Comparison of ENCODE assay signal across 14 cellular contexts in genomic region chr7:47518827-47519226, GRCh38.
DNase-seq lines count a peak whose midpoint lies in the region; ATAC-seq, FAIRE-seq and TF ChIP-seq lines count a peak whose summit lies in the region.
"Had no signal": no experiment of that assay in that cellular context is flagged by ENCODE, and none has a peak within 500 bp of the region (broad histone marks: within the 10 kb centered on the region; RNA-seq: fewer than 3 reads in every experiment).

No MANE protein-coding gene starts in this region.

- no peak overlapping the region for H2AFZ ChIP-seq in astrocyte (ENCODE audit: low read depth, low read length)
- no peak overlapping the region for H2AFZ ChIP-seq in HepG2 (ENCODE audit: low read length)
- H2AFZ ChIP-seq in smooth muscle cell (ENCODE audit: low read depth) = no peak overlapping the region

- H3K4me1 Mint-ChIP-seq in astrocyte (ENCODE audit: low read depth, unreplicated experiment) = peaks cover 32% of the 10 kb centered on the region
- peaks cover 8% of the 10 kb centered on the region for H3K4me1 Mint-ChIP-seq in Calu3 (ENCODE audit: low read depth, unreplicated experiment)

- H3K4me3 Mint-ChIP-seq in astrocyte (ENCODE audit: unreplicated experiment) = no peak overlapping the region
- no peak overlapping the region for H3K4me3 Mint-ChIP-seq in Calu3 (ENCODE audit: low read depth, unreplicated experiment)
- H3K4me3 Mint-ChIP-seq: activated naive CD4-positive, alpha-beta T cell treated with anti-CD3 and anti-CD28 coated beads for 36 hours; memory B cell had no signal

- H3K9ac ChIP-seq in astrocyte (ENCODE audit: low read length) (no peak overlapping the region), HepG2 (ENCODE audit: insufficient read depth, low read depth, low read length) (no peak overlapping the region), smooth muscle cell (ENCODE audit: low read depth) (peak overlapping the region; percentile 63)
- H3K9ac ChIP-seq: BLaER1 had no signal

- H4K20me1 ChIP-seq in astrocyte (ENCODE audit: insufficient read depth, low read length) (peaks cover 45% of the 10 kb centered on the region), HepG2 (ENCODE audit: insufficient read depth, low read length) (peaks cover 59% of the 10 kb centered on the region), smooth muscle cell (ENCODE audit: low read depth) (no peaks in the 10 kb centered on the region)

- peak; percentile 90 for ATAC-seq in HepG2
- no peak for ATAC-seq in GM18873 (IDR thresholded peaks at IDR 0.05; ENCODE audit: low FRiP score, unreplicated experiment)
- ATAC-seq: SK-N-SH treated with all-trans-retinoic acid at 6 μM for 48 hours had no signal

- TF ChIP-seq POLR2A in HepG2 (IDR thresholded peaks at IDR 0.05; ENCODE audit: insufficient read depth in 1 of 2, low read depth in 2 of 2, low read length in 2 of 2) = no peak

- TF ChIP-seq EP300 in HepG2 (IDR thresholded peaks at IDR 0.05; ENCODE audit: low read depth in 2 of 2, low read length in 2 of 2) = peak in 1 of 2 experiments; percentile 58; a peak in 1 of 4 replicates
- no peak for TF ChIP-seq EP300 in HepG2 (CRISPR knock-in tag; IDR thresholded peaks at IDR 0.05; ENCODE audit: borderline replicate concordance)

- H3K4me2 ChIP-seq in astrocyte (ENCODE audit: low read length) (peak overlapping the region; percentile 4), HepG2 (ENCODE audit: low read depth, low read length) (peak overlapping the region; percentile 22; the same call in 1 of the 2 replicates), smooth muscle cell (peak overlapping the region; percentile 57)
- H3K4me2 ChIP-seq: BLaER1 had no signal

- POLR2A ChIA-PET in HepG2 (lab: Yijun Ruan, JAX) = interaction anchor here (0.8 to 1.7 kb wide), 9 partner anchors 16 to 268 kb away, joined by 3 to 10 read pairs (median 4); no protein-coding TSS in a partner anchor

- H3K4me1 ChIP-seq in astrocyte (ENCODE audit: insufficient read depth, low read length) (peaks cover 37% of the 10 kb centered on the region), HepG2 (ENCODE audit: insufficient read depth, low read length) (peaks cover 79% of the 10 kb centered on the region), smooth muscle cell (ENCODE audit: low read depth) (peaks cover 22% of the 10 kb centered on the region)

- peaks cover 23% of the 10 kb centered on the region for H3K36me3 Mint-ChIP-seq in astrocyte (ENCODE audit: low read depth, unreplicated experiment)
- H3K36me3 Mint-ChIP-seq in Calu3 (ENCODE audit: insufficient read depth, unreplicated experiment) = peaks cover 18% of the 10 kb centered on the region

- H3K9me3 ChIP-seq in astrocyte (ENCODE audit: insufficient read depth, low read depth, low read length) (no peaks in the 10 kb centered on the region), HepG2 (ENCODE audit: low read length) (no peaks in the 10 kb centered on the region), smooth muscle cell (replicated peaks; ENCODE audit: low read depth) (no peaks in the 10 kb centered on the region)
- H3K9me3 ChIP-seq: BLaER1 had no signal

- WGBS in HepG2 (ENCODE audit: low lambda C conversion rate) = 40% methylated on average over 7 of the region's 7 CpGs
- WGBS in smooth muscle cell (ENCODE audit: low lambda C conversion rate) = 50% methylated on average over 7 of the region's 7 CpGs

- CTCF ChIA-PET in HepG2 (lab: Yijun Ruan, JAX; ENCODE audit: low intra/inter-chr PET ratio, low total read pairs) (no interaction called here), Calu3 (lab: Charles Lee) (interaction anchor here (0.7 kb wide), 1 partner anchor 121 kb away, joined by 3 read pairs; no protein-coding TSS in a partner anchor)

- H3K27ac ChIP-seq in astrocyte (ENCODE audit: low read depth, low read length) = peak overlapping the region; percentile 37
- H3K27ac ChIP-seq in HepG2 (ENCODE audit: extremely low read length, insufficient read depth, low read length) = peak overlapping the region; percentile 51
- H3K27ac ChIP-seq in smooth muscle cell (ENCODE audit: low read depth) = peak overlapping the region; percentile 92
- H3K27ac ChIP-seq: BLaER1, epithelial cell of prostate had no signal

- BruUV-seq in HepG2 (replicated peaks; lab: Mats Ljungman, UMichigan) = no TSS peak
- no TSS peak for BruUV-seq in Calu3 (replicated peaks; lab: Mats Ljungman, UMichigan)

- H3K79me2 ChIP-seq in astrocyte (ENCODE audit: insufficient read depth, low read length) (peaks cover 69% of the 10 kb centered on the region), HepG2 (ENCODE audit: insufficient read depth, low read length) (peaks cover 93% of the 10 kb centered on the region), smooth muscle cell (ENCODE audit: low read depth) (peaks cover 60% of the 10 kb centered on the region)

- H3F3A ChIP-seq in smooth muscle cell (ENCODE audit: low read depth) = peaks cover 37% of the 10 kb centered on the region

- no peak for FAIRE-seq in astrocyte (lab: Jason Lieb, UNC)
- peak; percentile 84 for FAIRE-seq in HepG2 (lab: Jason Lieb, UNC)
- FAIRE-seq: GM12892 had no signal

- H3K4me3 ChIP-seq in astrocyte (ENCODE audit: insufficient read depth, low read depth, low read length) (no peak overlapping the region), HepG2 (replicated peaks in 1 of 3; ENCODE audit: insufficient read depth in 1 of 3, low read depth in 2 of 3, low read length in 3 of 3) (no peak overlapping the region), smooth muscle cell (no peak overlapping the region)
- H3K4me3 ChIP-seq: BLaER1 had no signal

- no peaks in the 10 kb centered on the region for H3K9me3 Mint-ChIP-seq in astrocyte (ENCODE audit: unreplicated experiment)
- H3K9me3 Mint-ChIP-seq in Calu3 (ENCODE audit: low read depth, unreplicated experiment) = no peaks in the 10 kb centered on the region
- H3K9me3 Mint-ChIP-seq: activated naive CD4-positive, alpha-beta T cell treated with anti-CD3 and anti-CD28 coated beads for 36 hours; memory B cell had no signal

- no peaks in the 10 kb centered on the region for H3K27me3 ChIP-seq in astrocyte (ENCODE audit: insufficient read depth, low read length)
- no peaks in the 10 kb centered on the region for H3K27me3 ChIP-seq in HepG2 (ENCODE audit: control insufficient read depth in 1 of 2, insufficient read depth in 2 of 2, low read length in 2 of 2)
- no peaks in the 10 kb centered on the region for H3K27me3 ChIP-seq in smooth muscle cell (ENCODE audit: low read depth)
- H3K27me3 ChIP-seq: BLaER1 had no signal

- intact Hi-C loops in HepG2 (cut with micrococcal nuclease; ENCODE audit: unreplicated experiment) = no loop called here
- intact Hi-C loops in Calu3 (cut with micrococcal nuclease; ENCODE audit: unreplicated experiment) = no loop called here

- H3K27me3 Mint-ChIP-seq in astrocyte (ENCODE audit: low read depth, unreplicated experiment) = no peaks in the 10 kb centered on the region
- no peaks in the 10 kb centered on the region for H3K27me3 Mint-ChIP-seq in Calu3 (ENCODE audit: unreplicated experiment)
- H3K27me3 Mint-ChIP-seq: memory B cell had no signal

- peak; percentile 37; the same call in 1 of the 2 replicates for TF ChIP-seq RAD21 in HepG2 (CRISPR knock-in tag; IDR thresholded peaks at IDR 0.05)

- H3K36me3 ChIP-seq in astrocyte (ENCODE audit: insufficient read depth, low read length) (no peaks in the 10 kb centered on the region), HepG2 (replicated peaks in 1 of 2; ENCODE audit: control insufficient read depth in 1 of 2, insufficient read depth in 2 of 2, low read length in 2 of 2) (peaks cover 14 to 61% of the 10 kb centered on the region in 2 experiments), smooth muscle cell (ENCODE audit: low read depth) (no peaks in the 10 kb centered on the region)

- in situ Hi-C loops in HepG2 (cut with HindIII; ENCODE audit: extremely low pct_ligation_motif_present, low pct_unique_long_range_greater_than_20kb) = no loop called here

- peak; percentile 66 for DNase-seq in HCEC 1CT
- peak; percentile 86 for DNase-seq in astrocyte (ENCODE audit: low read depth)
- peak; percentile 85 for DNase-seq in HepG2 (ENCODE audit: low spot score)
- DNase-seq in smooth muscle cell (lab: John Stamatoyannopoulos, UW; ENCODE audit: unreplicated experiment) = no peak
- no peak for DNase-seq in activated CD8-positive, alpha-beta memory T cell treated with anti-CD3 and anti-CD28 coated beads, Interleukin-2, amount 50 U/mL, for 4 hours
- no peak for DNase-seq in NK-92 treated with Interleukin-12 subunit alpha and Interleukin-12 subunit beta, amount 100 ng/mL, for 24 hours (lab: John Stamatoyannopoulos, UW)
- no peak for DNase-seq in Calu3
- DNase-seq: activated naive CD4-positive, alpha-beta T cell treated with anti-CD3 and anti-CD28 coated beads for 36 hours had no signal

- TF ChIP-seq CTCF in astrocyte (IDR thresholded peaks at IDR 0.05; ENCODE audit: insufficient read depth, low read depth, low read length) (no peak), HepG2 (CRISPR knock-in tag; IDR thresholded peaks at IDR 0.05) (0 out of 2 replicates have a peak, but pooled peaks have one; percentile 14), smooth muscle cell (IDR thresholded peaks at IDR 0.05; ENCODE audit: borderline replicate concordance, insufficient read depth, poor library complexity, severe bottlenecking) (no peak), Calu3 (IDR thresholded peaks at IDR 0.05; ENCODE audit: unreplicated experiment) (no peak)

- H3K27ac Mint-ChIP-seq in astrocyte (ENCODE audit: unreplicated experiment) = peak overlapping the region; percentile 51
- H3K27ac Mint-ChIP-seq in Calu3 (ENCODE audit: unreplicated experiment) = no peak overlapping the region
- H3K27ac Mint-ChIP-seq: activated naive CD4-positive, alpha-beta T cell treated with anti-CD3 and anti-CD28 coated beads for 36 hours; memory B cell had no signal

TF ChIP-seq in HepG2, 621 proteins besides CTCF, POLR2A, EP300 and RAD21 (continues in another document):
- TF ChIP-seq TRIM24 (CRISPR knock-in tag; IDR thresholded peaks at IDR 0.05) (no peak), NR2C2 (CRISPR knock-in tag; IDR thresholded peaks at IDR 0.05; ENCODE audit: borderline replicate concordance) (0 out of 2 replicates have a peak, but pooled peaks have one; percentile 40)

Comparison
In these comparisons a context has a peak if more than half of its experiments do, and no peak if none do; other contexts are left out.
1. DNase-seq: peak in HCEC 1CT (single experiment), astrocyte (single experiment) and HepG2 (single experiment); none in smooth muscle cell (single experiment), activated CD8-positive, alpha-beta memory T cell treated with anti-CD3 and anti-CD28 coated beads, Interleukin-2, amount 50 U/mL, for 4 hours (single experiment), NK-92 treated with Interleukin-12 subunit alpha and Interleukin-12 subunit beta, amount 100 ng/mL, for 24 hours (single experiment) and Calu3 (single experiment).
2. H3K27ac ChIP-seq: peak in every context shown above with its lines; median percentile 92 in smooth muscle cell; 51 in HepG2; 37 in astrocyte.
3. H3K4me2 ChIP-seq: peak in every context shown above with its lines; median percentile 57 in smooth muscle cell; 22 in HepG2; 4 in astrocyte.